ENCODE assay signal across 1 cellular context in genomic region chr4:148192526-148192925, GRCh38.
TF ChIP-seq lines count a peak whose summit lies in the region.

No MANE protein-coding gene starts in this region.

TF ChIP-seq in GM23338, 12 proteins besides CTCF, POLR2A, EP300 and RAD21 (continued from another document):
- no peak for TF ChIP-seq REST (IDR thresholded peaks at IDR 0.05; ENCODE audit: unreplicated experiment)
- no peak for TF ChIP-seq JUNB (IDR thresholded peaks at IDR 0.05; ENCODE audit: unreplicated experiment)
- no peak for TF ChIP-seq ZNF331 (CRISPR knock-in tag; IDR thresholded peaks at IDR 0.05; ENCODE audit: low read depth)
- TF ChIP-seq ZNF114 (CRISPR knock-in tag; IDR thresholded peaks at IDR 0.05) = no peak
- no peak for TF ChIP-seq ZNF462 (CRISPR knock-in tag; IDR thresholded peaks at IDR 0.05)
- TF ChIP-seq NANOG (IDR thresholded peaks at IDR 0.05; ENCODE audit: borderline replicate concordance) = no peak
- no peak for TF ChIP-seq EZH2 (IDR thresholded peaks at IDR 0.05; ENCODE audit: low read depth, unreplicated experiment)
- no peak for TF ChIP-seq POLR2AphosphoS5 (IDR thresholded peaks at IDR 0.05; ENCODE audit: low read depth)
